In the genomic region with DNA sequence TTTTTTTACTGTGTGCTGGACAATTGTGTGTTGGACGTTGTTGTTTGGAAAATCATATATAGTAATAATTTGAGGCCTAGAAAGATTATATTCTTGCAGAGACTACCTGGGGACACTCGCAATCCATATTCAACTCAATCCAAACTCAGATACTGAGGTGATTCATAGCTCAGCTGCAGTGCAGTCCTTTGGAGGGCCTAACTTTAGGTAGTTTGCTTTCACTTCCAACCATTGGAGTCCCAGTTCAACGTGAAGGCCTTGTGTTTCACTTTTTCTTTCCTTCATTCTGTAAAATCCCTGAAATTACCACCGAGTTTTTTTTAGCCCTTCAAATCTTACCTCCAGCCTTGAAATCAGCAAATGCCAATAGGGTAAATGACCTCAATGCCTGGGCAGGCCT, we compare ENCODE assay signal across 1 cellular context.
TF ChIP-seq lines count a peak whose summit lies in the region.

No MANE protein-coding gene starts in this region.

TF ChIP-seq in GM12878, 131 proteins besides CTCF, POLR2A, EP300 and RAD21 (continued from another document):
- TF ChIP-seq, protein P1, sequence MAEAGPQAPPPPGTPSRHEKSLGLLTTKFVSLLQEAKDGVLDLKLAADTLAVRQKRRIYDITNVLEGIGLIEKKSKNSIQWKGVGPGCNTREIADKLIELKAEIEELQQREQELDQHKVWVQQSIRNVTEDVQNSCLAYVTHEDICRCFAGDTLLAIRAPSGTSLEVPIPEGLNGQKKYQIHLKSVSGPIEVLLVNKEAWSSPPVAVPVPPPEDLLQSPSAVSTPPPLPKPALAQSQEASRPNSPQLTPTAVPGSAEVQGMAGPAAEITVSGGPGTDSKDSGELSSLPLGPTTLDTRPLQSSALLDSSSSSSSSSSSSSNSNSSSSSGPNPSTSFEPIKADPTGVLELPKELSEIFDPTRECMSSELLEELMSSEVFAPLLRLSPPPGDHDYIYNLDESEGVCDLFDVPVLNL (IDR thresholded peaks at IDR 0.05; ENCODE audit: low read depth, low read length) = no peak
- TF ChIP-seq ZBED1 (IDR thresholded peaks at IDR 0.05; ENCODE audit: borderline replicate concordance) (no peak), MEF2B (IDR thresholded peaks at IDR 0.05; ENCODE audit: partially characterized antibody, poor library complexity, severe bottlenecking) (no peak)
